8 cellular contexts compared by ENCODE assay signal in genomic region chr10:59622320-59622901, GRCh38.
DNase-seq lines count a peak whose midpoint lies in the region; ATAC-seq and TF ChIP-seq lines count a peak whose summit lies in the region.

No MANE protein-coding gene starts in this region.

- H3K23ac ChIP-seq in trophoblast cell (ENCODE audit: low read length) = no peak overlapping the region

- H3K4me3 Mint-ChIP-seq in activated T-helper 17 cell treated with anti-CD3 and anti-CD28 coated beads, Interleukin-2, amount 50 U/mL, for 72 hours = no peak overlapping the region

- no peak overlapping the region for H3K4ac ChIP-seq in trophoblast cell (ENCODE audit: low read depth, low read length)

- H3K14ac ChIP-seq in trophoblast cell (ENCODE audit: low read length) = no peak overlapping the region

- H3K27me3 Mint-ChIP-seq in activated T-helper 17 cell treated with anti-CD3 and anti-CD28 coated beads, Interleukin-2, amount 50 U/mL, for 72 hours = peaks cover 3% of the 10 kb centered on the region

- peak; percentile 28 for ATAC-seq in activated T-helper 17 cell treated with anti-CD3 and anti-CD28 coated beads, Interleukin-2, amount 50 U/mL, for 72 hours (replicated peaks)
- no peak for ATAC-seq in GM18520 (IDR thresholded peaks at IDR 0.05; ENCODE audit: unreplicated experiment)

- H2AK5ac ChIP-seq in trophoblast cell (ENCODE audit: low read length) = no peak overlapping the region

- intact Hi-C loops in head of caudate nucleus (cut with DNase I) = loop anchor here (5.0 to 10.0 kb wide), 3 partner anchors 412 to 840 kb away; no protein-coding TSS in a partner anchor

- no peaks in the 10 kb centered on the region for H3K79me1 ChIP-seq in trophoblast cell (ENCODE audit: low read length)

- H3K36me3 ChIP-seq in BJ (ENCODE audit: control insufficient read depth, insufficient read depth, low read length) (no peaks in the 10 kb centered on the region), H7 (replicated peaks; ENCODE audit: control insufficient read depth, insufficient read depth, low read length) (no peaks in the 10 kb centered on the region), trophoblast cell (ENCODE audit: control insufficient read depth in 1 of 2, insufficient read depth in 2 of 2, low read length in 2 of 2) (no peaks in the 10 kb centered on the region)

- H3K27ac ChIP-seq in trophoblast cell (ENCODE audit: low read depth, low read length) = no peak overlapping the region

- no peak overlapping the region for H4K12ac ChIP-seq in trophoblast cell (ENCODE audit: low read depth, low read length)

- whole genome bisulfite sequencing in trophoblast cell (ENCODE audit: extremely low coverage, insufficient coverage, insufficient read length) = no CpG with 5 or more reads among the region's 13 CpGs

- H2AFZ ChIP-seq in trophoblast cell (ENCODE audit: insufficient read depth, low read length, poor library complexity) = no peak overlapping the region

- no peak overlapping the region for H2BK12ac ChIP-seq in trophoblast cell (ENCODE audit: low read length)

- CTCF ChIA-PET in BJ (lab: Yijun Ruan, JAX) = interaction anchor here (0.6 to 4.7 kb wide), 20 partner anchors 11 to 671 kb away, joined by 3 to 27 read pairs (median 4); no protein-coding TSS in a partner anchor

- no peak overlapping the region for H2BK120ac ChIP-seq in trophoblast cell (ENCODE audit: insufficient read depth, low read length, poor library complexity)

- no peaks in the 10 kb centered on the region; the same call in 1 of the 2 replicates for H3K27me3 ChIP-seq in BJ (ENCODE audit: control insufficient read depth, insufficient read depth, low read length)
- no peaks in the 10 kb centered on the region for H3K27me3 ChIP-seq in H7 (ENCODE audit: control insufficient read depth, insufficient read depth, low read length)
- H3K27me3 ChIP-seq in trophoblast cell (ENCODE audit: insufficient read depth, low read length) = no peaks in the 10 kb centered on the region

- no peak overlapping the region for H2BK5ac ChIP-seq in trophoblast cell (ENCODE audit: low read depth, low read length, poor library complexity)

- no peak overlapping the region for H4K91ac ChIP-seq in trophoblast cell (ENCODE audit: low read depth, low read length)

- H3K18ac ChIP-seq in trophoblast cell (ENCODE audit: low read length) = no peak overlapping the region

- no peaks in the 10 kb centered on the region for H3K9me3 ChIP-seq in trophoblast cell (ENCODE audit: insufficient read depth, low read depth, low read length)

- no peak overlapping the region for H3K4me2 ChIP-seq in trophoblast cell (ENCODE audit: low read length)

- no peaks in the 10 kb centered on the region for H3K36me3 Mint-ChIP-seq in activated T-helper 17 cell treated with anti-CD3 and anti-CD28 coated beads, Interleukin-2, amount 50 U/mL, for 72 hours (ENCODE audit: low read depth)

- no peaks in the 10 kb centered on the region for H3K4me1 ChIP-seq in trophoblast cell (ENCODE audit: control insufficient read depth in 1 of 2, insufficient read depth in 2 of 2, low read length in 2 of 2)

- no peak overlapping the region for H4K8ac ChIP-seq in trophoblast cell (ENCODE audit: low read depth, low read length)

- no peak overlapping the region for H3K27ac Mint-ChIP-seq in activated T-helper 17 cell treated with anti-CD3 and anti-CD28 coated beads, Interleukin-2, amount 50 U/mL, for 72 hours

- peak; percentile 55 for TF ChIP-seq CTCF in BJ (IDR thresholded peaks at IDR 0.05; ENCODE audit: insufficient read depth, low read depth, low read length)

- POLR2A ChIA-PET in BJ (lab: Charles Lee) = no interaction called here

- no peak for DNase-seq in BJ (ENCODE audit: low read depth)
- peak; percentile 26 for DNase-seq in H7
- DNase-seq in NCI-H446 treated with DMSO at 0.1 percent for 48 hours (lab: John Stamatoyannopoulos, UW) = peak; percentile 9
- peak in 41 of 42 donors; percentile 30 to 84 (median 58) for DNase-seq in head of caudate nucleus
- DNase-seq in trophoblast cell = peak; percentile 65 to 97
- no peak for DNase-seq in DMS79 (lab: John Stamatoyannopoulos, UW)

- H3K79me2 ChIP-seq in trophoblast cell (ENCODE audit: control insufficient read depth, insufficient read depth, low read length, poor library complexity) = no peaks in the 10 kb centered on the region

- H3K4me3 ChIP-seq in BJ (ENCODE audit: low read depth, low read length) (no peak overlapping the region), H7 (ENCODE audit: insufficient read depth, low read depth, low read length) (no peak overlapping the region), trophoblast cell (ENCODE audit: low read depth, low read length) (no peak overlapping the region)

- H3K9ac ChIP-seq in trophoblast cell (ENCODE audit: low read length) = no peak overlapping the region

- H3K4me1 Mint-ChIP-seq in activated T-helper 17 cell treated with anti-CD3 and anti-CD28 coated beads, Interleukin-2, amount 50 U/mL, for 72 hours = peaks cover 4% of the 10 kb centered on the region

- no peaks in the 10 kb centered on the region for H3K9me3 Mint-ChIP-seq in activated T-helper 17 cell treated with anti-CD3 and anti-CD28 coated beads, Interleukin-2, amount 50 U/mL, for 72 hours

Comparison
In these comparisons a context has a peak if more than half of its experiments do, and no peak if none do; other contexts are left out.
1. DNase-seq: peak in H7 (single experiment), NCI-H446 treated with DMSO at 0.1 percent for 48 hours (single experiment), head of caudate nucleus (41 of 42) and trophoblast cell (2 of 2); none in BJ (single experiment) and DMS79 (single experiment).